In the genomic region with DNA sequence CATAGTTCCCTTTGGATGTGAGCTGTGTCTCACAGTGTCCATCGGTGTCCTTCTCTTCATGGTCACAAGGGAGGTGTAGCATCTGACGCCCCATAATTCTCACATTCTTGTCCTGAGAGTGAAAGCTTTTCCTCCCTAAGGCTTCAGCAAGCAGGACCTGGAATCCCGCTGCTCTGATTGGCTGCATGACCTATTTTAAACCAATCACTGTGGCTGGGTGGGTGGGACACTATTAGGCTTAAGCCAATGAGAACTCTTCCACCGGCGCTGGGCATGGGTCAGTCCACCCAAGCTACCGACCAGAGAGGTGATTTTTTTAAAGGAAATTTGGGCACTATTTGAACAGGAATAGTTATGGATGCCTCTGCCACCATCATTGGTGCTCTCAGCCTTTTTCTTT, we compare ENCODE assay signal across 15 cellular contexts.
"Had no signal": no experiment of that assay in that cellular context is flagged by ENCODE, and none has a peak within 500 bp of the region (broad histone marks: within the 10 kb centered on the region; RNA-seq: fewer than 3 reads in every experiment).

No MANE protein-coding gene starts in this region.

- H3K27ac ChIP-seq: lower lobe of right lung, sigmoid colon had no signal

- H3K36me3 ChIP-seq: lower lobe of right lung, ovary, sigmoid colon, spleen had no signal

- ATAC-seq: effector memory CD8-positive, alpha-beta T cell had no signal

- H3K9me3 ChIP-seq: lower lobe of right lung, ovary, sigmoid colon, spleen had no signal

- H3K4me1 ChIP-seq: lower lobe of right lung, sigmoid colon had no signal

- DNase-seq: activated CD4-positive, alpha-beta T cell treated with anti-CD3 and anti-CD28 coated beads, Interleukin-2, amount 10 ng/mL, durations not matched to agents 24 days and 14 days; activated CD4-positive, CD25-positive, alpha-beta regulatory T cell; activated naive CD4-positive, alpha-beta T cell; activated naive CD8-positive, alpha-beta T cell treated with anti-CD3 and anti-CD28 coated beads, Interleukin-2, amount 10 ng/mL, durations not matched to agents 7 days and 5 days; activated T-cell treated with anti-CD3 and anti-CD28 coated beads for 4 hours; dermis blood vessel endothelial cell; effector memory CD8-positive, alpha-beta T cell; foreskin melanocyte; head of caudate nucleus; immature natural killer cell; lower lobe of right lung; sigmoid colon; spleen; stimulated activated CD4-positive, alpha-beta T cell treated with anti-CD3 and anti-CD28 coated beads, Interleukin-2, amount 100 ng/mL, for 24 hours had no signal

- H3K4me3 ChIP-seq: lower lobe of right lung, ovary, sigmoid colon, spleen had no signal

- H3K27me3 ChIP-seq: ovary, sigmoid colon, spleen had no signal
